Comparison of ENCODE assay signal across 26 cellular contexts in genomic region chr1:209720826-209721225, GRCh38. TPM values are rescaled to one million over a fixed set of nuclear protein-coding genes. Genes with fewer than 3 reads are reported as not detected.
DNase-seq lines count a peak whose midpoint lies in the region; ATAC-seq lines count a peak whose summit lies in the region.
"Had no signal": no experiment of that assay in that cellular context is flagged by ENCODE, and none has a peak within 500 bp of the region (broad histone marks: within the 10 kb centered on the region; RNA-seq: fewer than 3 reads in every experiment).

No MANE protein-coding gene starts in this region.

- peak overlapping the region; percentile 43 for H3K27ac Mint-ChIP-seq in T-helper 1 cell treated with Interleukin-12 subunit alpha and Interleukin-12 subunit beta and Interleukin-4 antibody, amounts not matched to agents 30 μg/mL and 1 μg/mL, for 36 hours
- H3K27ac Mint-ChIP-seq in activated T-helper 1 cell treated with anti-CD3 and anti-CD28 coated beads, Interleukin-12 subunit alpha, Interleukin-12 subunit beta, Interleukin-2, Interleukin-4 antibody, amounts not matched to agents 30 ng/mL and 10 ng/mL and 1 ng/mL, durations not matched to agents 14 hours and 24 hours and 36 hours: peak overlapping the region; percentile 30
- H3K27ac Mint-ChIP-seq in activated CD8-positive, alpha-beta memory T cell treated with anti-CD3 and anti-CD28 coated beads, Interleukin-2, amount 10 ng/mL, durations not matched to agents 7 days and 5 days: no peak overlapping the region
- H3K27ac Mint-ChIP-seq: brain; CD4-positive, alpha-beta memory T cell; progenitor cell of endocrine pancreas had no signal

- intact Hi-C loops in activated T-helper 1 cell treated with anti-CD3 and anti-CD28 coated beads, Interleukin-12 subunit alpha, Interleukin-12 subunit beta, Interleukin-2, Interleukin-4 antibody, amounts not matched to agents 30 ng/mL and 10 ng/mL and 1 ng/mL, durations not matched to agents 14 hours and 24 hours and 36 hours (cut with micrococcal nuclease): no loop called here
- intact Hi-C loops in right cardiac atrium (cut with DNase I): no loop called here

- no peak for DNase-seq in T-helper 1 cell
- DNase-seq in EH (ENCODE audit: low read depth): peak; percentile 56
- no peak for DNase-seq in activated T-helper 1 cell treated with anti-CD3 and anti-CD28 coated beads, Interleukin-12 subunit alpha, Interleukin-12 subunit beta, Interleukin-2, Interleukin-4 antibody, amounts not matched to agents 30 ng/mL and 10 ng/mL and 1 ng/mL, durations not matched to agents 14 hours and 24 hours and 36 hours (ENCODE audit: low spot score)
- no peak for DNase-seq in right cardiac atrium
- no peak for DNase-seq in activated CD8-positive, alpha-beta memory T cell treated with anti-CD3 and anti-CD28 coated beads, Interleukin-2, amount 10 ng/mL, durations not matched to agents 7 days and 5 days
- DNase-seq: activated naive CD8-positive, alpha-beta T cell treated with anti-CD3 and anti-CD28 coated beads, Interleukin-2, amount 50 U/mL, for 24 hours; CD4-positive, alpha-beta memory T cell; effector memory CD4-positive, alpha-beta T cell; KBM-7; mammary epithelial cell; NCI-H1436; NCI-H2107; PC-9; SHP77 treated with DMSO at 0.1 percent for 48 hours; substantia nigra had no signal

- H3K4me3 Mint-ChIP-seq in T-helper 1 cell treated with Interleukin-12 subunit alpha and Interleukin-12 subunit beta and Interleukin-4 antibody, amounts not matched to agents 30 μg/mL and 1 μg/mL, for 36 hours: no peak overlapping the region
- no peak overlapping the region for H3K4me3 Mint-ChIP-seq in activated T-helper 1 cell treated with anti-CD3 and anti-CD28 coated beads, Interleukin-12 subunit alpha, Interleukin-12 subunit beta, Interleukin-2, Interleukin-4 antibody, amounts not matched to agents 30 ng/mL and 10 ng/mL and 1 ng/mL, durations not matched to agents 14 hours and 24 hours and 36 hours
- no peak overlapping the region for H3K4me3 Mint-ChIP-seq in activated CD8-positive, alpha-beta memory T cell treated with anti-CD3 and anti-CD28 coated beads, Interleukin-2, amount 10 ng/mL, durations not matched to agents 7 days and 5 days
- H3K4me3 Mint-ChIP-seq: activated naive CD8-positive, alpha-beta T cell treated with anti-CD3 and anti-CD28 coated beads, Interleukin-2, amount 50 U/mL, for 24 hours; brain; CD4-positive, alpha-beta memory T cell had no signal

- peak overlapping the region; percentile 80 for H3K27ac ChIP-seq in right cardiac atrium (ENCODE audit: low read length)
- H3K27ac ChIP-seq: 22Rv1, PC-9 had no signal

- H3K27me3 ChIP-seq in right cardiac atrium (ENCODE audit: control insufficient read depth, insufficient read depth): no peaks in the 10 kb centered on the region

- CTCF ChIA-PET in activated CD8-positive, alpha-beta memory T cell treated with anti-CD3 and anti-CD28 coated beads, Interleukin-2, amount 10 ng/mL, durations not matched to agents 7 days and 5 days (lab: Charles Lee): interaction anchor here (0.7 kb wide), 1 partner anchor 170 kb away, joined by 3 read pairs; no protein-coding TSS in a partner anchor

- no peaks in the 10 kb centered on the region for H3K4me1 ChIP-seq in right cardiac atrium (ENCODE audit: control insufficient read depth, insufficient read depth, low read length)

- 74% methylated on average over 2 of the region's 2 CpGs for WGBS in right cardiac atrium

- no peak overlapping the region for H3K4me3 ChIP-seq in right cardiac atrium (ENCODE audit: low read length)
- H3K4me3 ChIP-seq: PC-9 had no signal

- no peaks in the 10 kb centered on the region for H3K9me3 ChIP-seq in right cardiac atrium (ENCODE audit: control insufficient read depth, low read length)

- H3K4me1 Mint-ChIP-seq in T-helper 1 cell treated with Interleukin-12 subunit alpha and Interleukin-12 subunit beta and Interleukin-4 antibody, amounts not matched to agents 30 μg/mL and 1 μg/mL, for 36 hours (ENCODE audit: low read depth): peaks cover 31% of the 10 kb centered on the region
- H3K4me1 Mint-ChIP-seq in activated T-helper 1 cell treated with anti-CD3 and anti-CD28 coated beads, Interleukin-12 subunit alpha, Interleukin-12 subunit beta, Interleukin-2, Interleukin-4 antibody, amounts not matched to agents 30 ng/mL and 10 ng/mL and 1 ng/mL, durations not matched to agents 14 hours and 24 hours and 36 hours (ENCODE audit: low read depth): peaks cover 70% of the 10 kb centered on the region
- peaks cover 10% of the 10 kb centered on the region for H3K4me1 Mint-ChIP-seq in activated CD8-positive, alpha-beta memory T cell treated with anti-CD3 and anti-CD28 coated beads, Interleukin-2, amount 10 ng/mL, durations not matched to agents 7 days and 5 days
- H3K4me1 Mint-ChIP-seq: brain had no signal

- H3K27me3 Mint-ChIP-seq in T-helper 1 cell treated with Interleukin-12 subunit alpha and Interleukin-12 subunit beta and Interleukin-4 antibody, amounts not matched to agents 30 μg/mL and 1 μg/mL, for 36 hours (ENCODE audit: low read depth): no peaks in the 10 kb centered on the region
- H3K27me3 Mint-ChIP-seq in activated T-helper 1 cell treated with anti-CD3 and anti-CD28 coated beads, Interleukin-12 subunit alpha, Interleukin-12 subunit beta, Interleukin-2, Interleukin-4 antibody, amounts not matched to agents 30 ng/mL and 10 ng/mL and 1 ng/mL, durations not matched to agents 14 hours and 24 hours and 36 hours (ENCODE audit: insufficient read depth): no peaks in the 10 kb centered on the region
- H3K27me3 Mint-ChIP-seq in activated CD8-positive, alpha-beta memory T cell treated with anti-CD3 and anti-CD28 coated beads, Interleukin-2, amount 10 ng/mL, durations not matched to agents 7 days and 5 days: no peaks in the 10 kb centered on the region
- H3K27me3 Mint-ChIP-seq: activated naive CD8-positive, alpha-beta T cell treated with anti-CD3 and anti-CD28 coated beads, Interleukin-2, amount 50 U/mL, for 24 hours; CD4-positive, alpha-beta memory T cell; progenitor cell of endocrine pancreas had no signal

- H3K36me3 Mint-ChIP-seq in T-helper 1 cell treated with Interleukin-12 subunit alpha and Interleukin-12 subunit beta and Interleukin-4 antibody, amounts not matched to agents 30 μg/mL and 1 μg/mL, for 36 hours (ENCODE audit: low read depth): peaks cover 17% of the 10 kb centered on the region
- H3K36me3 Mint-ChIP-seq in activated T-helper 1 cell treated with anti-CD3 and anti-CD28 coated beads, Interleukin-12 subunit alpha, Interleukin-12 subunit beta, Interleukin-2, Interleukin-4 antibody, amounts not matched to agents 30 ng/mL and 10 ng/mL and 1 ng/mL, durations not matched to agents 14 hours and 24 hours and 36 hours (ENCODE audit: low read depth): peaks cover 30% of the 10 kb centered on the region
- H3K36me3 Mint-ChIP-seq in activated CD8-positive, alpha-beta memory T cell treated with anti-CD3 and anti-CD28 coated beads, Interleukin-2, amount 10 ng/mL, durations not matched to agents 7 days and 5 days: peaks cover 2% of the 10 kb centered on the region
- H3K36me3 Mint-ChIP-seq: brain had no signal

- no peak for ATAC-seq in right cardiac atrium
- ATAC-seq in GM19328 (IDR thresholded peaks at IDR 0.05; ENCODE audit: unreplicated experiment): no peak
- ATAC-seq in GM19452 (IDR thresholded peaks at IDR 0.05; ENCODE audit: unreplicated experiment): no peak
- no peak for ATAC-seq in activated CD8-positive, alpha-beta memory T cell treated with anti-CD3 and anti-CD28 coated beads, Interleukin-2, amount 10 ng/mL, durations not matched to agents 7 days and 5 days
- ATAC-seq: activated naive CD8-positive, alpha-beta T cell treated with anti-CD3 and anti-CD28 coated beads, Interleukin-2, amount 50 U/mL, for 24 hours; esophagus mucosa had no signal

- peaks cover 6% of the 10 kb centered on the region for H3K9me3 Mint-ChIP-seq in T-helper 1 cell treated with Interleukin-12 subunit alpha and Interleukin-12 subunit beta and Interleukin-4 antibody, amounts not matched to agents 30 μg/mL and 1 μg/mL, for 36 hours
- peaks cover 13% of the 10 kb centered on the region for H3K9me3 Mint-ChIP-seq in activated T-helper 1 cell treated with anti-CD3 and anti-CD28 coated beads, Interleukin-12 subunit alpha, Interleukin-12 subunit beta, Interleukin-2, Interleukin-4 antibody, amounts not matched to agents 30 ng/mL and 10 ng/mL and 1 ng/mL, durations not matched to agents 14 hours and 24 hours and 36 hours
- H3K9me3 Mint-ChIP-seq in activated CD8-positive, alpha-beta memory T cell treated with anti-CD3 and anti-CD28 coated beads, Interleukin-2, amount 10 ng/mL, durations not matched to agents 7 days and 5 days (ENCODE audit: low read depth): no peaks in the 10 kb centered on the region
- H3K9me3 Mint-ChIP-seq: CD4-positive, alpha-beta memory T cell had no signal

RNA-seq across cellular contexts. Expression of gene HSD11B1, which starts 16.2 kb away (rescaled TPM):
- 15.9 and 17.9 TPM in 2 replicates for total RNA-seq in activated T-helper 1 cell treated with anti-CD3 and anti-CD28 coated beads, Interleukin-12 subunit alpha, Interleukin-12 subunit beta, Interleukin-2, Interleukin-4 antibody, amounts not matched to agents 30 ng/mL and 10 ng/mL and 1 ng/mL, durations not matched to agents 14 hours and 24 hours and 36 hours
- total RNA-seq in right cardiac atrium: 1 to 10 TPM; 1.0 to 4.3 (median 2.7) TPM
- polyA plus RNA-seq in right cardiac atrium: 1.5 TPM
- total RNA-seq in activated CD8-positive, alpha-beta memory T cell treated with anti-CD3 and anti-CD28 coated beads, Interleukin-2, amount 10 ng/mL, durations not matched to agents 7 days and 5 days: under 1 TPM in 1 of 2 experiments, not detected in 1; 0.91 TPM
- total RNA-seq: G401, H1, HT-29, mammary epithelial cell, NCI-H460, PC-9, progenitor cell of endocrine pancreas had no signal
- polyA plus RNA-seq: H1 had no signal

RNA-seq across cellular contexts. Expression of gene TRAF3IP3, which starts 35.0 kb away (rescaled TPM):
- total RNA-seq in activated T-helper 1 cell treated with anti-CD3 and anti-CD28 coated beads, Interleukin-12 subunit alpha, Interleukin-12 subunit beta, Interleukin-2, Interleukin-4 antibody, amounts not matched to agents 30 ng/mL and 10 ng/mL and 1 ng/mL, durations not matched to agents 14 hours and 24 hours and 36 hours: 378 and 384 TPM in 2 replicates
- total RNA-seq in right cardiac atrium: 1 to 10 TPM in 3 of 4 donors, under 1 TPM in 1; 0.91 to 2.7 (median 1.4) TPM
- 0.63 TPM for polyA plus RNA-seq in right cardiac atrium
- total RNA-seq in activated CD8-positive, alpha-beta memory T cell treated with anti-CD3 and anti-CD28 coated beads, Interleukin-2, amount 10 ng/mL, durations not matched to agents 7 days and 5 days: 100 to 1,000 TPM; 351 to 406 TPM
- total RNA-seq: H1, HT-29, NCI-H460, PC-9, progenitor cell of endocrine pancreas had no signal
- polyA plus RNA-seq: H1, mammary epithelial cell had no signal

RNA-seq across cellular contexts. Expression of gene G0S2, which starts 45.6 kb away (rescaled TPM):
- total RNA-seq in activated T-helper 1 cell treated with anti-CD3 and anti-CD28 coated beads, Interleukin-12 subunit alpha, Interleukin-12 subunit beta, Interleukin-2, Interleukin-4 antibody, amounts not matched to agents 30 ng/mL and 10 ng/mL and 1 ng/mL, durations not matched to agents 14 hours and 24 hours and 36 hours: 501 and 509 TPM in 2 replicates
- 100 to 1,000 TPM in 3 of 4 donors, 10 to 100 TPM in 1; 77.4 to 414 (median 243) TPM for total RNA-seq in right cardiac atrium
- polyA plus RNA-seq in right cardiac atrium: 398 TPM
- total RNA-seq in activated CD8-positive, alpha-beta memory T cell treated with anti-CD3 and anti-CD28 coated beads, Interleukin-2, amount 10 ng/mL, durations not matched to agents 7 days and 5 days: 1 to 10 TPM in 1 of 2 experiments, under 1 TPM in 1; 0.70 to 1.5 TPM
- total RNA-seq: G401 had no signal

Comparison
In these comparisons a context has a peak if more than half of its experiments do, and no peak if none do; other contexts are left out.
1. RNA of gene TRAF3IP3, which starts 35.0 kb away (total RNA-seq): 351 to 406 TPM in activated CD8-positive, alpha-beta memory T cell treated with anti-CD3 and anti-CD28 coated beads, Interleukin-2, amount 10 ng/mL, durations not matched to agents 7 days and 5 days and 378 to 384 TPM in activated T-helper 1 cell treated with anti-CD3 and anti-CD28 coated beads, Interleukin-12 subunit alpha, Interleukin-12 subunit beta, Interleukin-2, Interleukin-4 antibody, amounts not matched to agents 30 ng/mL and 10 ng/mL and 1 ng/mL, durations not matched to agents 14 hours and 24 hours and 36 hours; 0.91 to 2.7 TPM in right cardiac atrium; every median in the first group is over 10 times any median in the second.
2. RNA of gene G0S2, which starts 45.6 kb away (total RNA-seq): 501 to 509 TPM in activated T-helper 1 cell treated with anti-CD3 and anti-CD28 coated beads, Interleukin-12 subunit alpha, Interleukin-12 subunit beta, Interleukin-2, Interleukin-4 antibody, amounts not matched to agents 30 ng/mL and 10 ng/mL and 1 ng/mL, durations not matched to agents 14 hours and 24 hours and 36 hours and 77.4 to 414 TPM in right cardiac atrium; 0.70 to 1.5 TPM in activated CD8-positive, alpha-beta memory T cell treated with anti-CD3 and anti-CD28 coated beads, Interleukin-2, amount 10 ng/mL, durations not matched to agents 7 days and 5 days; every median in the first group is over 10 times any median in the second.